Comparison of ENCODE assay signal across 1 cellular context in genomic region chr12:83173250-83173649, GRCh38.
A peak's percentile ranks its signal among the peaks of the same experiment; 100 is the strongest.
TF ChIP-seq lines count a peak whose summit lies in the region.

No MANE protein-coding gene starts in this region.

TF ChIP-seq in K562, 482 proteins besides CTCF, POLR2A, EP300 and RAD21 (continued from another document and continues in another):
- TF ChIP-seq NKRF (IDR thresholded peaks at IDR 0.05; ENCODE audit: borderline replicate concordance) = no peak
- peak; percentile 97 for TF ChIP-seq RNF2 (IDR thresholded peaks at IDR 0.05)
- TF ChIP-seq ZNF124 (CRISPR knock-in tag; IDR thresholded peaks at IDR 0.05) = no peak
- peak; percentile 80; the same call in 1 of the 2 replicates for TF ChIP-seq FOXJ2 (tag; IDR thresholded peaks at IDR 0.05)
- TF ChIP-seq ZNF695 (CRISPR knock-in tag; IDR thresholded peaks at IDR 0.05) = no peak
- TF ChIP-seq HDAC1 (IDR thresholded peaks at IDR 0.05) = peak in 1 of 2 experiments; percentile 87; a peak in 2 of 4 replicates
- TF ChIP-seq MEF2D (tag; conservative IDR thresholded peaks at IDR 0.05; ENCODE audit: low read depth) = peak; percentile 5
- 0 out of 2 replicates have a peak, but pooled peaks have one; percentile 42 for TF ChIP-seq XRCC3 (IDR thresholded peaks at IDR 0.05)
- TF ChIP-seq HNRNPK (IDR thresholded peaks at IDR 0.05; ENCODE audit: low read depth, low read length, poor library complexity, severe bottlenecking) = no peak
- peak; percentile 51; the same call in 1 of the 2 replicates for TF ChIP-seq HDAC2 (IDR thresholded peaks at IDR 0.05)
- no peak for TF ChIP-seq ZNF165 (CRISPR knock-in tag; IDR thresholded peaks at IDR 0.05; ENCODE audit: borderline replicate concordance)
- TF ChIP-seq USF1 (CRISPR knock-in tag; IDR thresholded peaks at IDR 0.05) = no peak
- TF ChIP-seq RFX5 (IDR thresholded peaks at IDR 0.05; ENCODE audit: low read depth, low read length) = no peak
- peak; percentile 72 for TF ChIP-seq CEBPB (tag; IDR thresholded peaks at IDR 0.05)
- no peak for TF ChIP-seq GTF2F1 (IDR thresholded peaks at IDR 0.05; ENCODE audit: low read depth, low read length)
- no peak for TF ChIP-seq PTRF (tag; IDR thresholded peaks at IDR 0.05)
- peak; percentile 90 for TF ChIP-seq PKNOX1 (IDR thresholded peaks at IDR 0.05)
- TF ChIP-seq DDX20 (tag; IDR thresholded peaks at IDR 0.05; ENCODE audit: low read depth) = no peak
- no peak for TF ChIP-seq SREBF2 (CRISPR knock-in tag; IDR thresholded peaks at IDR 0.05)
- no peak for TF ChIP-seq MAFK (IDR thresholded peaks at IDR 0.05; ENCODE audit: low read length)
- no peak for TF ChIP-seq ZNF354B (CRISPR knock-in tag; IDR thresholded peaks at IDR 0.05)
- TF ChIP-seq ATF4 (CRISPR knock-in tag; IDR thresholded peaks at IDR 0.05) = peak; percentile 34; the same call in 1 of the 2 replicates
- TF ChIP-seq CREBBP (IDR thresholded peaks at IDR 0.05; ENCODE audit: low read depth, low read length) = no peak
- peak; percentile 94 for TF ChIP-seq SMARCE1 (IDR thresholded peaks at IDR 0.05)
- peak; percentile 55; the same call in 1 of the 2 replicates for TF ChIP-seq DMBX1 (CRISPR knock-in tag; IDR thresholded peaks at IDR 0.05; ENCODE audit: borderline replicate concordance)
- TF ChIP-seq TBL1XR1 (IDR thresholded peaks at IDR 0.05; ENCODE audit: low read length in 2 of 2) = peak in 1 of 2 experiments; percentile 89; a peak in 2 of 4 replicates
- peak; percentile 87; the same call in 1 of the 2 replicates for TF ChIP-seq GATAD2B (IDR thresholded peaks at IDR 0.05; ENCODE audit: borderline replicate concordance)
- TF ChIP-seq ATF3 (IDR thresholded peaks at IDR 0.05) = no peak
- no peak for TF ChIP-seq ATF3 (CRISPR knock-in tag; conservative IDR thresholded peaks at IDR 0.05)
- 0 out of 2 replicates have a peak, but pooled peaks have one; percentile 2 for TF ChIP-seq MYC (IDR thresholded peaks at IDR 0.05; ENCODE audit: low read depth, low read length)
- no peak for TF ChIP-seq MYC (CRISPR knock-in tag; IDR thresholded peaks at IDR 0.05; ENCODE audit: borderline replicate concordance, low read depth)
- TF ChIP-seq SPI1 (IDR thresholded peaks at IDR 0.05; ENCODE audit: borderline replicate concordance, low read depth, low read length) = no peak
- TF ChIP-seq ZNF57 (CRISPR knock-in tag; IDR thresholded peaks at IDR 0.05) = no peak
- no peak for TF ChIP-seq DLX4 (CRISPR knock-in tag; IDR thresholded peaks at IDR 0.05)
- TF ChIP-seq JUND (IDR thresholded peaks at IDR 0.05; ENCODE audit: borderline replicate concordance, low read depth, low read length) = peak; percentile 52; the same call in 1 of the 2 replicates
- peak; percentile 23; the same call in 2 of the 3 replicates for TF ChIP-seq JUND (tag; IDR thresholded peaks at IDR 0.05; ENCODE audit: borderline replicate concordance, low read depth, low read length)
- 0 out of 2 replicates have a peak, but pooled peaks have one; percentile 74 for TF ChIP-seq MBD2 (IDR thresholded peaks at IDR 0.05; ENCODE audit: borderline replicate concordance, low read depth)
- no peak for TF ChIP-seq ZBTB7A (IDR thresholded peaks at IDR 0.05; ENCODE audit: borderline replicate concordance, control insufficient read depth, low read depth, low read length)
- 0 out of 2 replicates have a peak, but pooled peaks have one; percentile 23 for TF ChIP-seq DIDO1 (tag; IDR thresholded peaks at IDR 0.05; ENCODE audit: low read depth)
- no peak for TF ChIP-seq MAZ (CRISPR knock-in tag; conservative IDR thresholded peaks at IDR 0.05 in 1 of 2, IDR thresholded peaks at IDR 0.05 in 1 of 2)
- peak; percentile 89 for TF ChIP-seq ELF4 (CRISPR knock-in tag; IDR thresholded peaks at IDR 0.05)
- TF ChIP-seq E2F6 (IDR thresholded peaks at IDR 0.05; ENCODE audit: borderline replicate concordance in 1 of 2, extremely low read depth in 1 of 2, insufficient read depth in 1 of 2, insufficient read length in 1 of 2, low read depth in 1 of 2, low read length in 1 of 2, poor library complexity in 1 of 2, severe bottlenecking in 1 of 2) = no peak
- TF ChIP-seq MEIS2 (IDR thresholded peaks at IDR 0.05; ENCODE audit: partially characterized antibody) = peak; percentile 100
- TF ChIP-seq CBFB (CRISPR knock-in tag; IDR thresholded peaks at IDR 0.05) = no peak
- peak; percentile 99 for TF ChIP-seq SMARCA4 (IDR thresholded peaks at IDR 0.05)
- no peak for TF ChIP-seq GABPB1 (CRISPR knock-in tag; IDR thresholded peaks at IDR 0.05)
- peak; percentile 74 for TF ChIP-seq KHSRP (IDR thresholded peaks at IDR 0.05)
- no peak for TF ChIP-seq SRSF7 (optimal IDR thresholded peaks at IDR 0.05; ENCODE audit: low read depth, low read length)
- TF ChIP-seq CTBP1 (IDR thresholded peaks at IDR 0.05; ENCODE audit: borderline replicate concordance) = peak; percentile 50; the same call in 1 of the 2 replicates
- TF ChIP-seq BRF2 (IDR thresholded peaks at IDR 0.05; ENCODE audit: borderline replicate concordance, insufficient read depth, insufficient read length) = no peak
- no peak for TF ChIP-seq BCL6 (CRISPR knock-in tag; IDR thresholded peaks at IDR 0.05)
- peak; percentile 65; the same call in 1 of the 2 replicates for TF ChIP-seq ZKSCAN8 (CRISPR knock-in tag; IDR thresholded peaks at IDR 0.05)
- TF ChIP-seq RFX1 (IDR thresholded peaks at IDR 0.05) = peak; percentile 25; the same call in 1 of the 2 replicates
- TF ChIP-seq ZNF217 (CRISPR knock-in tag; IDR thresholded peaks at IDR 0.05) = no peak
- peak; percentile 68; the same call in 1 of the 2 replicates for TF ChIP-seq ETV1 (tag; conservative IDR thresholded peaks at IDR 0.05; ENCODE audit: low read depth)
- TF ChIP-seq C11orf30 (IDR thresholded peaks at IDR 0.05; ENCODE audit: low read depth) = no peak
- no peak for TF ChIP-seq ZNF280A (IDR thresholded peaks at IDR 0.05; ENCODE audit: low read depth, partially characterized antibody)
- TF ChIP-seq ETV6 (IDR thresholded peaks at IDR 0.05; ENCODE audit: borderline replicate concordance in 1 of 2, low read depth in 2 of 2, low read length in 1 of 2) = 0 out of 4 replicates have a peak, but pooled peaks of 1 of the 2 experiments have one; percentile 24
- TF ChIP-seq ETV6 (CRISPR knock-in tag; IDR thresholded peaks at IDR 0.05; ENCODE audit: borderline replicate concordance) = no peak
- TF ChIP-seq NFRKB (IDR thresholded peaks at IDR 0.05; ENCODE audit: low read depth) = no peak
- no peak for TF ChIP-seq ZNF449 (CRISPR knock-in tag; IDR thresholded peaks at IDR 0.05)
- TF ChIP-seq ATF1 (CRISPR knock-in tag; IDR thresholded peaks at IDR 0.05) = no peak
- TF ChIP-seq ATF1 (tag; IDR thresholded peaks at IDR 0.05) = peak; percentile 62
- TF ChIP-seq ESRRB (CRISPR knock-in tag; IDR thresholded peaks at IDR 0.05; ENCODE audit: borderline replicate concordance) = no peak
- peak; percentile 58; the same call in 1 of the 2 replicates for TF ChIP-seq BCOR (IDR thresholded peaks at IDR 0.05)
- no peak for TF ChIP-seq NFYB (IDR thresholded peaks at IDR 0.05; ENCODE audit: extremely low read depth, insufficient read length)
- peak; percentile 87 for TF ChIP-seq SMARCC2 (IDR thresholded peaks at IDR 0.05; ENCODE audit: low read depth)
- TF ChIP-seq FOXM1 (IDR thresholded peaks at IDR 0.05; ENCODE audit: low read depth) = peak; percentile 90
- TF ChIP-seq FOXM1 (CRISPR knock-in tag; IDR thresholded peaks at IDR 0.05; ENCODE audit: low read depth) = no peak
- peak in 1 of 2 experiments; percentile 79; a peak in 1 of 4 replicates for TF ChIP-seq RCOR1 (IDR thresholded peaks at IDR 0.05; ENCODE audit: borderline replicate concordance in 1 of 2, low read depth in 2 of 2, low read length in 2 of 2)
- peak; percentile 98 for TF ChIP-seq TEAD4 (IDR thresholded peaks at IDR 0.05; ENCODE audit: low read length)
- TF ChIP-seq TEAD4 (CRISPR knock-in tag; IDR thresholded peaks at IDR 0.05; ENCODE audit: borderline replicate concordance) = no peak
